Comparison of ENCODE assay signal across 8 cellular contexts in the genomic region with DNA sequence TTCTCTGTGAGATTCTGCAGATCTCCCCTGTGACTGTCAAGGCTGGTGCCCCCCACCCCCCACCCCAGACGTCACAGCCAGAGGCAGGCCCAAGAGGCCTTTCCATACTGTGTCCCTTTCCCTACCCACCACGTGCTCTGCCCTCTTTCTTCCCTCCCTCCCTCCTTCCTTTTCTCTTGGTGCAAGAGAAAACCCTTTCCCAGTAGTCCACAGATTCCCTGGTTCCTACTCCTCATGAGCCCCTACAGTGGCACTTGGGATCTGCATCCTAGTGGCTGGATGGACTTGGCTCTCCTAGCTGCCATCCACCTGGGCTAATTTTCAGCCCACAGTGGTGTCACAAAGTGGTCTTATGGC. TPM values are rescaled to one million over a fixed set of nuclear protein-coding genes. Genes with fewer than 3 reads are reported as not detected.
A peak's percentile ranks its signal among the peaks of the same experiment; 100 is the strongest.
DNase-seq lines count a peak whose midpoint lies in the region; TF ChIP-seq lines count a peak whose summit lies in the region.
"Had no signal": no experiment of that assay in that cellular context is flagged by ENCODE, and none has a peak within 500 bp of the region (broad histone marks: within the 10 kb centered on the region; RNA-seq: fewer than 3 reads in every experiment).

No MANE protein-coding gene starts in this region.

- intact Hi-C loops in tibial artery (cut with DNase I; ENCODE audit: low total_unique reads) = no loop called here

- H4K20me1 ChIP-seq in osteoblast (ENCODE audit: insufficient read depth, low read length) = peaks cover 68% of the 10 kb centered on the region

- peak overlapping the region in 3 of 5 experiments; percentile 65 to 87 (median 82) for H3K27ac Mint-ChIP-seq in brain

- no peak overlapping the region for H3K4me2 ChIP-seq in osteoblast (ENCODE audit: insufficient read depth, low read length)

- DNase-seq in KG1 (lab: John Stamatoyannopoulos, UW) (peak; percentile 58), osteoblast (ENCODE audit: insufficient read length, low spot score, missing footprints) (peak; percentile 45), foreskin fibroblast (no peak), tibial artery (no peak), WERI-Rb-1 (no peak)

- peaks cover 8% of the 10 kb centered on the region for H3K36me3 Mint-ChIP-seq in brain

- no peaks in the 10 kb centered on the region for H3K27me3 Mint-ChIP-seq in brain

- H3K9me3 Mint-ChIP-seq in brain = no peaks in the 10 kb centered on the region

- 0 out of 3 replicates have a peak, but pooled peaks have one; percentile 6 for TF ChIP-seq CTCF in GM12872 (IDR thresholded peaks at IDR 0.05; ENCODE audit: insufficient read depth, low read depth, low read length)
- TF ChIP-seq CTCF in brain (conservative IDR thresholded peaks at IDR 0.05) = no peak
- no peak for TF ChIP-seq CTCF in osteoblast (IDR thresholded peaks at IDR 0.05; ENCODE audit: extremely low read depth, low read depth, low read length)
- no peak for TF ChIP-seq CTCF in foreskin fibroblast (IDR thresholded peaks at IDR 0.05; ENCODE audit: low read depth, low read length)
- TF ChIP-seq CTCF in tibial artery (IDR thresholded peaks at IDR 0.05) = no peak
- TF ChIP-seq CTCF in WERI-Rb-1 (IDR thresholded peaks at IDR 0.05; ENCODE audit: low read depth, low read length) = no peak

- H2AFZ ChIP-seq in osteoblast (ENCODE audit: low read length) = no peak overlapping the region

- H3K4me1 ChIP-seq in osteoblast (ENCODE audit: insufficient read depth, low read length) (peaks cover 16% of the 10 kb centered on the region), tibial artery (peaks cover 0 to 95% (median 46%) of the 10 kb centered on the region in 4 donors)

- H3K27ac ChIP-seq in osteoblast (ENCODE audit: low read depth, low read length) (no peak overlapping the region), tibial artery (peak overlapping the region in 1 of 2 donors; percentile 46), WERI-Rb-1 (no peak overlapping the region)

- peaks cover 100% of the 10 kb centered on the region for H3K4me1 Mint-ChIP-seq in brain

- H3K9me3 ChIP-seq in osteoblast (ENCODE audit: low read depth, low read length) (no peaks in the 10 kb centered on the region), tibial artery (no peaks in the 10 kb centered on the region), WERI-Rb-1 (ENCODE audit: severe bottlenecking) (no peaks in the 10 kb centered on the region)
- H3K9me3 ChIP-seq: thoracic aorta had no signal

- H3K4me3 ChIP-seq in osteoblast (ENCODE audit: insufficient read depth, low read length) (no peak overlapping the region), foreskin fibroblast (ENCODE audit: low read depth in 1 of 2, low read length in 2 of 2) (no peak overlapping the region), tibial artery (no peak overlapping the region), WERI-Rb-1 (ENCODE audit: low read depth, low read length) (no peak overlapping the region)

- peaks cover 99% of the 10 kb centered on the region for H3K79me2 ChIP-seq in osteoblast (ENCODE audit: insufficient read depth, low read length)

- peaks cover 5% of the 10 kb centered on the region for H3K36me3 ChIP-seq in osteoblast (ENCODE audit: insufficient read depth, low read length)
- H3K36me3 ChIP-seq in tibial artery = peaks cover 0 to 8% (median 0%) of the 10 kb centered on the region in 3 donors
- no peaks in the 10 kb centered on the region; the same call in 1 of the 2 replicates for H3K36me3 ChIP-seq in WERI-Rb-1
- H3K36me3 ChIP-seq: thoracic aorta had no signal

- H3K27me3 ChIP-seq in osteoblast (ENCODE audit: insufficient read depth, low read length) (no peaks in the 10 kb centered on the region), tibial artery (no peaks in the 10 kb centered on the region), WERI-Rb-1 (ENCODE audit: insufficient read depth, low read depth, severe bottlenecking) (no peaks in the 10 kb centered on the region)

- peak overlapping the region in 2 of 5 experiments; percentile 16 to 30 for H3K4me3 Mint-ChIP-seq in brain

RNA-seq across cellular contexts. Expression of gene KLF13, which starts 35.1 kb away (rescaled TPM):
- 88.5 TPM for polyA plus RNA-seq in brain (ENCODE audit: insufficient read depth, low read depth, low replicate concordance)
- 53.3 and 58.6 TPM in 2 replicates for total RNA-seq in osteoblast

Comparison
In these comparisons a context has a peak if more than half of its experiments do, and no peak if none do; other contexts are left out.
1. DNase-seq: peak in KG1 (single experiment) and osteoblast (single experiment); none in foreskin fibroblast (0 of 2), tibial artery (0 of 2) and WERI-Rb-1 (single experiment).